In genomic region chr1:145281037-145281727, GRCh38 we compare ENCODE assay signal across 1 cellular context.
TF ChIP-seq lines count a peak whose summit lies in the region.

No MANE protein-coding gene starts in this region.

TF ChIP-seq in SK-N-SH, 30 proteins besides CTCF, POLR2A, EP300 and RAD21 (continued from another document):
- TF ChIP-seq MXI1 (IDR thresholded peaks at IDR 0.05; ENCODE audit: low read depth, low read length) = 0 out of 2 replicates have a peak, but pooled peaks have one; percentile 17
TF ChIP-seq in SK-N-SH: peak in this region for 18; not testable (repeated sequence) for 12.
